8 cellular contexts compared by ENCODE assay signal in genomic region chr2:102753563-102754159, GRCh38. TPM values are rescaled to one million over a fixed set of nuclear protein-coding genes. Genes with fewer than 3 reads are reported as not detected.
A peak's percentile ranks its signal among the peaks of the same experiment; 100 is the strongest.
DNase-seq lines count a peak whose midpoint lies in the region; ATAC-seq, FAIRE-seq and TF ChIP-seq lines count a peak whose summit lies in the region.

No MANE protein-coding gene starts in this region.

- H3K27ac ChIP-seq in cardiac muscle cell, result no peak overlapping the region
- H3K27ac ChIP-seq in small intestine (ENCODE audit: low read depth in 1 of 2, low read length in 1 of 2), result no peak overlapping the region

- DNase-seq in NOMO-1 (lab: John Stamatoyannopoulos, UW; ENCODE audit: unreplicated experiment in 2 of 2) (peak; percentile 7 to 51), NOMO-1 treated with dmso at 0.1 percent for 144 hours (lab: John Stamatoyannopoulos, UW; ENCODE audit: unreplicated experiment) (no peak), HAP-1 (ENCODE audit: low spot score in 2 of 2) (peak; percentile 39 to 43), NCI-H2171 treated with DMSO at 0.1 percent for 48 hours (lab: John Stamatoyannopoulos, UW) (peak; percentile 61), cardiac muscle cell (ENCODE audit: low read depth in 1 of 2, low spot score in 1 of 2) (peak; percentile 70 to 72), small intestine (peak; percentile 54)
- DNase-seq in activated CD8-positive, alpha-beta T cell treated with anti-CD3 and anti-CD28 coated beads for 36 hours, result peak; percentile 42

- FAIRE-seq in small intestine (lab: Jason Lieb, UNC), result no peak

- in situ Hi-C loops in HAP-1 (cut with MboI; ENCODE audit: low sequenced_read_pairs), result no loop called here

- no peaks in the 10 kb centered on the region for H3K27me3 Mint-ChIP-seq in activated CD8-positive, alpha-beta T cell treated with anti-CD3 and anti-CD28 coated beads for 36 hours

- intact Hi-C loops in activated CD8-positive, alpha-beta T cell treated with anti-CD3 and anti-CD28 coated beads for 36 hours (cut with micrococcal nuclease), result loop anchor here (5.0 kb wide), 1 partner anchor 54 kb away; no protein-coding TSS in a partner anchor

- H3K4me3 Mint-ChIP-seq in activated CD8-positive, alpha-beta T cell treated with anti-CD3 and anti-CD28 coated beads for 36 hours, result no peak overlapping the region

- peak; percentile 51 for ATAC-seq in activated CD8-positive, alpha-beta T cell treated with anti-CD3 and anti-CD28 coated beads for 36 hours
- no peak for ATAC-seq in GM21786 (IDR thresholded peaks at IDR 0.05; ENCODE audit: unreplicated experiment)

- H3K9me3 ChIP-seq in HAP-1 (no peaks in the 10 kb centered on the region), cardiac muscle cell (ENCODE audit: low read depth) (no peaks in the 10 kb centered on the region), small intestine (ENCODE audit: control insufficient read depth, low read depth) (no peaks in the 10 kb centered on the region)

- no peaks in the 10 kb centered on the region for H3K4me1 Mint-ChIP-seq in activated CD8-positive, alpha-beta T cell treated with anti-CD3 and anti-CD28 coated beads for 36 hours (ENCODE audit: low read depth)

- H3K9me3 Mint-ChIP-seq in activated CD8-positive, alpha-beta T cell treated with anti-CD3 and anti-CD28 coated beads for 36 hours, result no peaks in the 10 kb centered on the region

- TF ChIP-seq CTCF in activated CD8-positive, alpha-beta T cell treated with anti-CD3 and anti-CD28 coated beads for 36 hours (IDR thresholded peaks at IDR 0.05), result peak; percentile 92
- TF ChIP-seq CTCF in cardiac muscle cell (IDR thresholded peaks at IDR 0.05; ENCODE audit: low read depth, low read length), result peak; percentile 72

- H3K4me1 ChIP-seq in HAP-1 (no peaks in the 10 kb centered on the region), cardiac muscle cell (ENCODE audit: low read depth) (peaks cover 8% of the 10 kb centered on the region), small intestine (ENCODE audit: control insufficient read depth in 2 of 2, insufficient read depth in 1 of 2, low read depth in 1 of 2, low read length in 1 of 2) (no peaks in the 10 kb centered on the region)

- H3K4me3 ChIP-seq in HAP-1, result no peak overlapping the region
- H3K4me3 ChIP-seq in cardiac muscle cell, result no peak overlapping the region
- no peak overlapping the region for H3K4me3 ChIP-seq in small intestine (ENCODE audit: low read depth in 1 of 2, low read length in 2 of 2)

- CTCF ChIA-PET in activated CD8-positive, alpha-beta T cell treated with anti-CD3 and anti-CD28 coated beads for 36 hours (lab: Charles Lee), result interaction anchor here (0.7 to 7.5 kb wide), 23 partner anchors 10 to 1935 kb away, joined by 3 to 79 read pairs (median 6); partner anchors contain the start of gene TMEM182

- POLR2A ChIA-PET in activated CD8-positive, alpha-beta T cell treated with anti-CD3 and anti-CD28 coated beads for 36 hours (lab: Charles Lee), result no interaction called here

- no peaks in the 10 kb centered on the region for H3K27me3 ChIP-seq in HAP-1 (ENCODE audit: low read depth)
- no peaks in the 10 kb centered on the region for H3K27me3 ChIP-seq in cardiac muscle cell
- no peaks in the 10 kb centered on the region for H3K27me3 ChIP-seq in small intestine (ENCODE audit: control insufficient read depth in 2 of 2, insufficient read depth in 2 of 2, low read length in 2 of 2)

- H3K27ac Mint-ChIP-seq in activated CD8-positive, alpha-beta T cell treated with anti-CD3 and anti-CD28 coated beads for 36 hours, result no peak overlapping the region

- H3K36me3 Mint-ChIP-seq in activated CD8-positive, alpha-beta T cell treated with anti-CD3 and anti-CD28 coated beads for 36 hours (ENCODE audit: low read depth), result peaks cover 6% of the 10 kb centered on the region

- H3K36me3 ChIP-seq in HAP-1 (replicated peaks), result no peaks in the 10 kb centered on the region
- H3K36me3 ChIP-seq in cardiac muscle cell, result no peaks in the 10 kb centered on the region
- no peaks in the 10 kb centered on the region for H3K36me3 ChIP-seq in small intestine (ENCODE audit: control insufficient read depth in 2 of 2, insufficient read depth in 2 of 2, low read length in 2 of 2)

- WGBS in small intestine, 3 donors, result 69 to 71% (median 71%) methylated on average over 7 of the region's 7 CpGs

RNA-seq across cellular contexts. Expression of gene TMEM182, which starts 8.2 kb away (rescaled TPM):
- total RNA-seq in activated CD8-positive, alpha-beta T cell treated with anti-CD3 and anti-CD28 coated beads for 36 hours, result 1 to 10 TPM; 4.4 to 5.3 TPM
- total RNA-seq in cardiac muscle cell, result 2.7 and 5.2 TPM in 2 replicates
- polyA plus RNA-seq in cardiac muscle cell (6.8 and 19.3 TPM in 2 replicates), small intestine (1 to 10 TPM in 2 of 3 donors, under 1 TPM in 1; 0.67 to 3.5 (median 2.7) TPM)
